In genomic region chrX:74351760-74352159, GRCh38 we compare ENCODE assay signal across 25 cellular contexts. TPM values are rescaled to one million over a fixed set of nuclear protein-coding genes. Genes with fewer than 3 reads are reported as not detected.
A peak's percentile ranks its signal among the peaks of the same experiment; 100 is the strongest.
DNase-seq lines count a peak whose midpoint lies in the region; ATAC-seq and TF ChIP-seq lines count a peak whose summit lies in the region.
"Had no signal": no experiment of that assay in that cellular context is flagged by ENCODE, and none has a peak within 500 bp of the region (broad histone marks: within the 10 kb centered on the region; RNA-seq: fewer than 3 reads in every experiment).

No MANE protein-coding gene starts in this region.

- no peak for ATAC-seq in activated CD4-positive, alpha-beta T cell treated with anti-CD3 and anti-CD28 coated beads for 36 hours
- peak in 1 of 2 donors; percentile 20 for ATAC-seq in activated naive CD4-positive, alpha-beta T cell treated with anti-CD3 and anti-CD28 coated beads, Interleukin-2, amount 50 U/mL, for 72 hours
- ATAC-seq in mucosa of descending colon, result peak; percentile 25
- ATAC-seq: activated T-cell treated with anti-CD3 and anti-CD28 coated beads, Interleukin-2, amount 50 U/mL, for 72 hours; esophagus mucosa had no signal

- no peaks in the 10 kb centered on the region for H3K9me3 ChIP-seq in mucosa of descending colon
- H3K9me3 ChIP-seq: Caco-2, MG63, sigmoid colon, transverse colon had no signal

- peak overlapping the region; percentile 56 for H3K4me3 Mint-ChIP-seq in activated CD4-positive, alpha-beta T cell treated with anti-CD3 and anti-CD28 coated beads, Interleukin-2, amount 10 ng/mL, durations not matched to agents 7 days and 5 days
- no peak overlapping the region for H3K4me3 Mint-ChIP-seq in activated CD4-positive, alpha-beta T cell treated with anti-CD3 and anti-CD28 coated beads for 36 hours
- H3K4me3 Mint-ChIP-seq in HFFc6, result peak overlapping the region; percentile 57
- H3K4me3 Mint-ChIP-seq: H9; mesothelial cell of epicardium; T-helper 1 cell treated with Interleukin-12 subunit alpha and Interleukin-12 subunit beta and Interleukin-4 antibody, amounts not matched to agents 30 μg/mL and 1 μg/mL, for 36 hours had no signal

- intact Hi-C loops in activated CD4-positive, alpha-beta T cell treated with anti-CD3 and anti-CD28 coated beads for 36 hours (cut with DNase I, micrococcal nuclease), result no loop called here
- intact Hi-C loops in mucosa of descending colon (cut with DNase I, micrococcal nuclease), result no loop called here

- TF ChIP-seq CTCF in HFFc6 (IDR thresholded peaks at IDR 0.05) (no peak), mucosa of descending colon (IDR thresholded peaks at IDR 0.05) (no peak)

- peaks cover 2% of the 10 kb centered on the region for H3K36me3 Mint-ChIP-seq in activated CD4-positive, alpha-beta T cell treated with anti-CD3 and anti-CD28 coated beads, Interleukin-2, amount 10 ng/mL, durations not matched to agents 7 days and 5 days (ENCODE audit: low read depth)
- H3K36me3 Mint-ChIP-seq in activated CD4-positive, alpha-beta T cell treated with anti-CD3 and anti-CD28 coated beads for 36 hours (ENCODE audit: low read depth), result no peaks in the 10 kb centered on the region
- no peaks in the 10 kb centered on the region for H3K36me3 Mint-ChIP-seq in HFFc6 (ENCODE audit: low read depth)
- H3K36me3 Mint-ChIP-seq in activated naive CD4-positive, alpha-beta T cell treated with anti-CD3 and anti-CD28 coated beads, Interleukin-2, amount 50 U/mL, for 72 hours, result no peaks in the 10 kb centered on the region
- H3K36me3 Mint-ChIP-seq: mesothelial cell of epicardium had no signal

- no peak overlapping the region for H3K4me3 ChIP-seq in mucosa of descending colon
- H3K4me3 ChIP-seq: MG63, sigmoid colon, transverse colon had no signal

- H3K27ac Mint-ChIP-seq in activated CD4-positive, alpha-beta T cell treated with anti-CD3 and anti-CD28 coated beads, Interleukin-2, amount 10 ng/mL, durations not matched to agents 7 days and 5 days, result peak overlapping the region; percentile 87
- no peak overlapping the region for H3K27ac Mint-ChIP-seq in activated CD4-positive, alpha-beta T cell treated with anti-CD3 and anti-CD28 coated beads for 36 hours
- peak overlapping the region; percentile 32; the same call in 1 of the 2 replicates for H3K27ac Mint-ChIP-seq in HFFc6
- H3K27ac Mint-ChIP-seq in activated naive CD4-positive, alpha-beta T cell treated with anti-CD3 and anti-CD28 coated beads, Interleukin-2, amount 50 U/mL, for 72 hours, result peak overlapping the region; percentile 23 to 31
- H3K27ac Mint-ChIP-seq: activated T-cell treated with anti-CD3 and anti-CD28 coated beads, Interleukin-2, amount 50 U/mL, for 72 hours; H9; mesothelial cell of epicardium; T-helper 1 cell treated with Interleukin-12 subunit alpha and Interleukin-12 subunit beta and Interleukin-4 antibody, amounts not matched to agents 30 μg/mL and 1 μg/mL, for 36 hours had no signal

- H3K36me3 ChIP-seq in mucosa of descending colon (ENCODE audit: low read depth), result no peaks in the 10 kb centered on the region
- H3K36me3 ChIP-seq: MG63, sigmoid colon, transverse colon had no signal

- no peaks in the 10 kb centered on the region for H3K27me3 Mint-ChIP-seq in activated CD4-positive, alpha-beta T cell treated with anti-CD3 and anti-CD28 coated beads, Interleukin-2, amount 10 ng/mL, durations not matched to agents 7 days and 5 days
- H3K27me3 Mint-ChIP-seq in activated CD4-positive, alpha-beta T cell treated with anti-CD3 and anti-CD28 coated beads for 36 hours, result no peaks in the 10 kb centered on the region
- H3K27me3 Mint-ChIP-seq in HFFc6 (ENCODE audit: insufficient read depth), result no peaks in the 10 kb centered on the region; the same call in 1 of the 2 replicates

- POLR2A ChIA-PET in activated CD4-positive, alpha-beta T cell treated with anti-CD3 and anti-CD28 coated beads, Interleukin-2, amount 10 ng/mL, durations not matched to agents 7 days and 5 days (lab: Charles Lee), result no interaction called here
- POLR2A ChIA-PET in activated CD4-positive, alpha-beta T cell treated with anti-CD3 and anti-CD28 coated beads for 36 hours (lab: Charles Lee), result no interaction called here

- DNase-seq in activated CD4-positive, alpha-beta T cell treated with anti-CD3 and anti-CD28 coated beads, Interleukin-2, amount 10 ng/mL, durations not matched to agents 7 days and 5 days, result no peak
- DNase-seq in activated CD4-positive, alpha-beta T cell treated with anti-CD3 and anti-CD28 coated beads for 36 hours, result no peak
- peak; percentile 18 for DNase-seq in HFFc6
- DNase-seq in activated naive CD4-positive, alpha-beta T cell treated with anti-CD3 and anti-CD28 coated beads, Interleukin-2, amount 50 U/mL, for 72 hours (ENCODE audit: low spot score in 2 of 2), result no peak
- DNase-seq in mucosa of descending colon, result no peak
- DNase-seq in 8988T, result no peak
- DNase-seq in NCI-H1105 treated with DMSO at 0.1 percent for 48 hours (lab: John Stamatoyannopoulos, UW), result no peak
- no peak for DNase-seq in SIG-M5 treated with dmso at 0.1 percent for 504 hours (lab: John Stamatoyannopoulos, UW; ENCODE audit: unreplicated experiment)
- DNase-seq: activated CD4-positive, alpha-beta T cell treated with anti-CD3 and anti-CD28 coated beads, Interleukin-2, amount 50 U/mL, for 1 hour; activated T-cell treated with anti-CD3 and anti-CD28 coated beads, Interleukin-2, amount 50 U/mL, for 72 hours; Caco-2; H9; MG63; NCI-H2029; NCI-H526 treated with DMSO at 0.1 percent for 48 hours; sigmoid colon; stimulated activated CD4-positive, alpha-beta T cell treated with anti-CD3 and anti-CD28 coated beads, Interleukin-4, amount 100 ng/mL, for 1 hour; stimulated activated CD8-positive, alpha-beta memory T cell treated with anti-CD3 and anti-CD28 coated beads, Interleukin-4, amount 100 ng/mL, for 48 hours; transverse colon had no signal

- no peaks in the 10 kb centered on the region for H3K4me1 ChIP-seq in mucosa of descending colon (ENCODE audit: low read depth)
- H3K4me1 ChIP-seq: Caco-2, sigmoid colon, transverse colon had no signal

- H3K4me1 Mint-ChIP-seq in activated CD4-positive, alpha-beta T cell treated with anti-CD3 and anti-CD28 coated beads, Interleukin-2, amount 10 ng/mL, durations not matched to agents 7 days and 5 days, result peaks cover 8% of the 10 kb centered on the region
- peaks cover 7% of the 10 kb centered on the region for H3K4me1 Mint-ChIP-seq in activated CD4-positive, alpha-beta T cell treated with anti-CD3 and anti-CD28 coated beads for 36 hours
- peaks cover 21% of the 10 kb centered on the region for H3K4me1 Mint-ChIP-seq in HFFc6 (ENCODE audit: low read depth)
- H3K4me1 Mint-ChIP-seq: mesothelial cell of epicardium had no signal

- H3K9me3 Mint-ChIP-seq in activated CD4-positive, alpha-beta T cell treated with anti-CD3 and anti-CD28 coated beads, Interleukin-2, amount 10 ng/mL, durations not matched to agents 7 days and 5 days, result no peaks in the 10 kb centered on the region
- H3K9me3 Mint-ChIP-seq in activated CD4-positive, alpha-beta T cell treated with anti-CD3 and anti-CD28 coated beads for 36 hours (ENCODE audit: low read depth), result no peaks in the 10 kb centered on the region
- no peaks in the 10 kb centered on the region for H3K9me3 Mint-ChIP-seq in HFFc6
- H3K9me3 Mint-ChIP-seq in activated naive CD4-positive, alpha-beta T cell treated with anti-CD3 and anti-CD28 coated beads, Interleukin-2, amount 50 U/mL, for 72 hours, result no peaks in the 10 kb centered on the region
- H3K9me3 Mint-ChIP-seq: activated T-cell treated with anti-CD3 and anti-CD28 coated beads, Interleukin-2, amount 50 U/mL, for 72 hours; H9; mesothelial cell of epicardium; T-helper 1 cell treated with Interleukin-12 subunit alpha and Interleukin-12 subunit beta and Interleukin-4 antibody, amounts not matched to agents 30 μg/mL and 1 μg/mL, for 36 hours had no signal

- CTCF ChIA-PET in activated CD4-positive, alpha-beta T cell treated with anti-CD3 and anti-CD28 coated beads, Interleukin-2, amount 10 ng/mL, durations not matched to agents 7 days and 5 days (lab: Charles Lee), result no interaction called here
- CTCF ChIA-PET in activated CD4-positive, alpha-beta T cell treated with anti-CD3 and anti-CD28 coated beads for 36 hours (lab: Charles Lee), result interaction anchor here (0.5 kb wide), 1 partner anchor 193 kb away, joined by 3 read pairs; no protein-coding TSS in a partner anchor

RNA-seq across cellular contexts. Expression of gene ZCCHC13, which starts 47.8 kb away (rescaled TPM):
- not detected for total RNA-seq in activated CD4-positive, alpha-beta T cell treated with anti-CD3 and anti-CD28 coated beads, Interleukin-2, amount 10 ng/mL, durations not matched to agents 7 days and 5 days
- not detected for total RNA-seq in activated CD4-positive, alpha-beta T cell treated with anti-CD3 and anti-CD28 coated beads for 36 hours
- not detected for total RNA-seq in HFFc6 (2021; fragmentation: NEBNext Ultra II Directional; extraction: Animal tissue kit (Norgen Biotek cat#: 25700))
- not detected for total RNA-seq in activated naive CD4-positive, alpha-beta T cell treated with anti-CD3 and anti-CD28 coated beads, Interleukin-2, amount 50 U/mL, for 72 hours
- total RNA-seq in mucosa of descending colon, result not detected
- total RNA-seq: A673; activated T-cell treated with anti-CD3 and anti-CD28 coated beads, Interleukin-2, amount 50 U/mL, for 72 hours; Caco-2; dermis microvascular lymphatic vessel endothelial cell; esophagus mucosa; H9; mesothelial cell of epicardium; omental fat pad; sigmoid colon; transverse colon had no signal
